1 cellular context compared by ENCODE assay signal in the genomic region with DNA sequence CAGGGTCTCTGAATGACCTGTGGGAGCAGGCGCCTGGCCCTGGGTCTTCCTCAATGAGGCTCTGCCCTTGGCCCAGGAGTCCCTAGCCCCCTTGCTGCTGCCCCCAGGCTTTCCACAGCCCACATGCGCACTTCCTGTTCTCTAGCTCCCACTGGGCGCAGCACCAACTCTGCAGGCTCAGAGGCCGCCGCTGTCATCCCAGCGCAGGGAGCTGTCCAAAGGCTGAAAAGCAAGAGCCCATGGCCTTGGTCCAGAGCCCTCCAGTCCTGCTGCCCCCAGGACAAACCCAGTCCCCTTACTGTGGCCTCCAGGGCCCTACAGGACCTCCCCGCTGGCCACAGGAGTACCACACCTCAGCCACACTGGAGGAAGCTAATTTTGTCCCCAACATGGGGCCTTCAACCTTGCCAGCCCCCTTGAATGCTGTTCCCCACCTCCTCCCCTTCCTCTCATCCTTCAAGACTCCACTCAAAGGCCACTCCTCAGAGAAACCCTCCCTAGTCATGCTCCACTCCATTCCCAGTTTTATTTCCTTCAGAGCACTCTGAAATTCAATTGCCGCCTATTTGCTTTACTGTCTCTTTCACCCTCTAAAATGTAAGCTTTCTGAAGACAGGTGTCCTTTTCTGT.
TF ChIP-seq lines count a peak whose summit lies in the region.

No MANE protein-coding gene starts in this region.

TF ChIP-seq in HepG2, 621 proteins besides CTCF, POLR2A, EP300 and RAD21 (continued from another document and continues in another):
- TF ChIP-seq, protein P1, sequence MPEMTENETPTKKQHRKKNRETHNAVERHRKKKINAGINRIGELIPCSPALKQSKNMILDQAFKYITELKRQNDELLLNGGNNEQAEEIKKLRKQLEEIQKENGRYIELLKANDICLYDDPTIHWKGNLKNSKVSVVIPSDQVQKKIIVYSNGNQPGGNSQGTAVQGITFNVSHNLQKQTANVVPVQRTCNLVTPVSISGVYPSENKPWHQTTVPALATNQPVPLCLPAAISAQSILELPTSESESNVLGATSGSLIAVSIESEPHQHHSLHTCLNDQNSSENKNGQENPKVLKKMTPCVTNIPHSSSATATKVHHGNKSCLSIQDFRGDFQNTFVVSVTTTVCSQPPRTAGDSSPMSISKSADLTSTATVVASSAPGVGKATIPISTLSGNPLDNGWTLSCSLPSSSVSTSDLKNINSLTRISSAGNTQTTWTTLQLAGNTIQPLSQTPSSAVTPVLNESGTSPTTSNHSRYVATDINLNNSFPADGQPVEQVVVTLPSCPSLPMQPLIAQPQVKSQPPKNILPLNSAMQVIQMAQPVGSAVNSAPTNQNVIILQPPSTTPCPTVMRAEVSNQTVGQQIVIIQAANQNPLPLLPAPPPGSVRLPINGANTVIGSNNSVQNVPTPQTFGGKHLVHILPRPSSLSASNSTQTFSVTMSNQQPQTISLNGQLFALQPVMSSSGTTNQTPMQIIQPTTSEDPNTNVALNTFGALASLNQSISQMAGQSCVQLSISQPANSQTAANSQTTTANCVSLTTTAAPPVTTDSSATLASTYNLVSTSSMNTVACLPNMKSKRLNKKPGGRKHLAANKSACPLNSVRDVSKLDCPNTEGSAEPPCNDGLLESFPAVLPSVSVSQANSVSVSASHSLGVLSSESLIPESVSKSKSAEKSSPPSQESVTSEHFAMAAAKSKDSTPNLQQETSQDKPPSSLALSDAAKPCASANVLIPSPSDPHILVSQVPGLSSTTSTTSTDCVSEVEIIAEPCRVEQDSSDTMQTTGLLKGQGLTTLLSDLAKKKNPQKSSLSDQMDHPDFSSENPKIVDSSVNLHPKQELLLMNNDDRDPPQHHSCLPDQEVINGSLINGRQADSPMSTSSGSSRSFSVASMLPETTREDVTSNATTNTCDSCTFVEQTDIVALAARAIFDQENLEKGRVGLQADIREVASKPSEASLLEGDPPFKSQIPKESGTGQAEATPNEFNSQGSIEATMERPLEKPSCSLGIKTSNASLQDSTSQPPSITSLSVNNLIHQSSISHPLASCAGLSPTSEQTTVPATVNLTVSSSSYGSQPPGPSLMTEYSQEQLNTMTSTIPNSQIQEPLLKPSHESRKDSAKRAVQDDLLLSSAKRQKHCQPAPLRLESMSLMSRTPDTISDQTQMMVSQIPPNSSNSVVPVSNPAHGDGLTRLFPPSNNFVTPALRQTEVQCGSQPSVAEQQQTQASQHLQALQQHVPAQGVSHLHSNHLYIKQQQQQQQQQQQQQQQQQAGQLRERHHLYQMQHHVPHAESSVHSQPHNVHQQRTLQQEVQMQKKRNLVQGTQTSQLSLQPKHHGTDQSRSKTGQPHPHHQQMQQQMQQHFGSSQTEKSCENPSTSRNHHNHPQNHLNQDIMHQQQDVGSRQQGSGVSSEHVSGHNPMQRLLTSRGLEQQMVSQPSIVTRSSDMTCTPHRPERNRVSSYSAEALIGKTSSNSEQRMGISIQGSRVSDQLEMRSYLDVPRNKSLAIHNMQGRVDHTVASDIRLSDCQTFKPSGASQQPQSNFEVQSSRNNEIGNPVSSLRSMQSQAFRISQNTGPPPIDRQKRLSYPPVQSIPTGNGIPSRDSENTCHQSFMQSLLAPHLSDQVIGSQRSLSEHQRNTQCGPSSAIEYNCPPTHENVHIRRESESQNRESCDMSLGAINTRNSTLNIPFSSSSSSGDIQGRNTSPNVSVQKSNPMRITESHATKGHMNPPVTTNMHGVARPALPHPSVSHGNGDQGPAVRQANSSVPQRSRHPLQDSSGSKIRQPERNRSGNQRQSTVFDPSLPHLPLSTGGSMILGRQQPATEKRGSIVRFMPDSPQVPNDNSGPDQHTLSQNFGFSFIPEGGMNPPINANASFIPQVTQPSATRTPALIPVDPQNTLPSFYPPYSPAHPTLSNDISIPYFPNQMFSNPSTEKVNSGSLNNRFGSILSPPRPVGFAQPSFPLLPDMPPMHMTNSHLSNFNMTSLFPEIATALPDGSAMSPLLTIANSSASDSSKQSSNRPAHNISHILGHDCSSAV (CRISPR knock-in tag; IDR thresholded peaks at IDR 0.05; ENCODE audit: borderline replicate concordance), result no peak
- TF ChIP-seq, protein P2, sequence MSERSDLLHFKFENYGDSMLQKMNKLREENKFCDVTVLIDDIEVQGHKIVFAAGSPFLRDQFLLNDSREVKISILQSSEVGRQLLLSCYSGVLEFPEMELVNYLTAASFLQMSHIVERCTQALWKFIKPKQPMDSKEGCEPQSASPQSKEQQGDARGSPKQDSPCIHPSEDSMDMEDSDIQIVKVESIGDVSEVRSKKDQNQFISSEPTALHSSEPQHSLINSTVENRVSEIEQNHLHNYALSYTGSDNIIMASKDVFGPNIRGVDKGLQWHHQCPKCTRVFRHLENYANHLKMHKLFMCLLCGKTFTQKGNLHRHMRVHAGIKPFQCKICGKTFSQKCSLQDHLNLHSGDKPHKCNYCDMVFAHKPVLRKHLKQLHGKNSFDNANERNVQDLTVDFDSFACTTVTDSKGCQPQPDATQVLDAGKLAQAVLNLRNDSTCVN (CRISPR knock-in tag; IDR thresholded peaks at IDR 0.05; ENCODE audit: borderline replicate concordance), result peak; percentile 69; the same call in 1 of the 2 replicates
- TF ChIP-seq, protein P3, sequence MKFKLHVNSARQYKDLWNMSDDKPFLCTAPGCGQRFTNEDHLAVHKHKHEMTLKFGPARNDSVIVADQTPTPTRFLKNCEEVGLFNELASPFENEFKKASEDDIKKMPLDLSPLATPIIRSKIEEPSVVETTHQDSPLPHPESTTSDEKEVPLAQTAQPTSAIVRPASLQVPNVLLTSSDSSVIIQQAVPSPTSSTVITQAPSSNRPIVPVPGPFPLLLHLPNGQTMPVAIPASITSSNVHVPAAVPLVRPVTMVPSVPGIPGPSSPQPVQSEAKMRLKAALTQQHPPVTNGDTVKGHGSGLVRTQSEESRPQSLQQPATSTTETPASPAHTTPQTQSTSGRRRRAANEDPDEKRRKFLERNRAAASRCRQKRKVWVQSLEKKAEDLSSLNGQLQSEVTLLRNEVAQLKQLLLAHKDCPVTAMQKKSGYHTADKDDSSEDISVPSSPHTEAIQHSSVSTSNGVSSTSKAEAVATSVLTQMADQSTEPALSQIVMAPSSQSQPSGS (CRISPR knock-in tag; IDR thresholded peaks at IDR 0.05), result peak; percentile 50; the same call in 1 of the 2 replicates
- TF ChIP-seq IRF2 (CRISPR knock-in tag; IDR thresholded peaks at IDR 0.05), result 0 out of 2 replicates have a peak, but pooled peaks have one; percentile 37
- TF ChIP-seq HES4 (CRISPR knock-in tag; IDR thresholded peaks at IDR 0.05; ENCODE audit: borderline replicate concordance), result 0 out of 2 replicates have a peak, but pooled peaks have one; percentile 70
- TF ChIP-seq, protein P4, sequence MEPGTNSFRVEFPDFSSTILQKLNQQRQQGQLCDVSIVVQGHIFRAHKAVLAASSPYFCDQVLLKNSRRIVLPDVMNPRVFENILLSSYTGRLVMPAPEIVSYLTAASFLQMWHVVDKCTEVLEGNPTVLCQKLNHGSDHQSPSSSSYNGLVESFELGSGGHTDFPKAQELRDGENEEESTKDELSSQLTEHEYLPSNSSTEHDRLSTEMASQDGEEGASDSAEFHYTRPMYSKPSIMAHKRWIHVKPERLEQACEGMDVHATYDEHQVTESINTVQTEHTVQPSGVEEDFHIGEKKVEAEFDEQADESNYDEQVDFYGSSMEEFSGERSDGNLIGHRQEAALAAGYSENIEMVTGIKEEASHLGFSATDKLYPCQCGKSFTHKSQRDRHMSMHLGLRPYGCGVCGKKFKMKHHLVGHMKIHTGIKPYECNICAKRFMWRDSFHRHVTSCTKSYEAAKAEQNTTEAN (CRISPR knock-in tag; conservative IDR thresholded peaks at IDR 0.05), result peak; percentile 67; the same call in 1 of the 2 replicates
- 0 out of 2 replicates have a peak, but pooled peaks have one; percentile 33 for TF ChIP-seq HMG20B (CRISPR knock-in tag; conservative IDR thresholded peaks at IDR 0.05)
- TF ChIP-seq, protein P5, sequence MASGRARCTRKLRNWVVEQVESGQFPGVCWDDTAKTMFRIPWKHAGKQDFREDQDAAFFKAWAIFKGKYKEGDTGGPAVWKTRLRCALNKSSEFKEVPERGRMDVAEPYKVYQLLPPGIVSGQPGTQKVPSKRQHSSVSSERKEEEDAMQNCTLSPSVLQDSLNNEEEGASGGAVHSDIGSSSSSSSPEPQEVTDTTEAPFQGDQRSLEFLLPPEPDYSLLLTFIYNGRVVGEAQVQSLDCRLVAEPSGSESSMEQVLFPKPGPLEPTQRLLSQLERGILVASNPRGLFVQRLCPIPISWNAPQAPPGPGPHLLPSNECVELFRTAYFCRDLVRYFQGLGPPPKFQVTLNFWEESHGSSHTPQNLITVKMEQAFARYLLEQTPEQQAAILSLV (CRISPR knock-in tag; IDR thresholded peaks at IDR 0.05; ENCODE audit: borderline replicate concordance), result peak; percentile 46; the same call in 1 of the 2 replicates
- 0 out of 2 replicates have a peak, but pooled peaks have one; percentile 52 for TF ChIP-seq ZSCAN25 (CRISPR knock-in tag; IDR thresholded peaks at IDR 0.05)
- peak; percentile 76 for TF ChIP-seq ZNF607 (CRISPR knock-in tag; IDR thresholded peaks at IDR 0.05; ENCODE audit: borderline replicate concordance)
- TF ChIP-seq ZFYVE20 (CRISPR knock-in tag; IDR thresholded peaks at IDR 0.05; ENCODE audit: borderline replicate concordance, low read depth), result 0 out of 2 replicates have a peak, but pooled peaks have one; percentile 44
- peak; percentile 86; the same call in 1 of the 2 replicates for TF ChIP-seq BORCS8-MEF2B (CRISPR knock-in tag; IDR thresholded peaks at IDR 0.05)
- TF ChIP-seq ZNF766 (CRISPR knock-in tag; IDR thresholded peaks at IDR 0.05; ENCODE audit: borderline replicate concordance), result 0 out of 2 replicates have a peak, but pooled peaks have one; percentile 45
- TF ChIP-seq PPARG (CRISPR knock-in tag; conservative IDR thresholded peaks at IDR 0.05), result 0 out of 2 replicates have a peak, but pooled peaks have one; percentile 18
- peak; percentile 55; the same call in 1 of the 2 replicates for TF ChIP-seq ZNF724P (CRISPR knock-in tag; IDR thresholded peaks at IDR 0.05; ENCODE audit: borderline replicate concordance)
- TF ChIP-seq, protein P6, sequence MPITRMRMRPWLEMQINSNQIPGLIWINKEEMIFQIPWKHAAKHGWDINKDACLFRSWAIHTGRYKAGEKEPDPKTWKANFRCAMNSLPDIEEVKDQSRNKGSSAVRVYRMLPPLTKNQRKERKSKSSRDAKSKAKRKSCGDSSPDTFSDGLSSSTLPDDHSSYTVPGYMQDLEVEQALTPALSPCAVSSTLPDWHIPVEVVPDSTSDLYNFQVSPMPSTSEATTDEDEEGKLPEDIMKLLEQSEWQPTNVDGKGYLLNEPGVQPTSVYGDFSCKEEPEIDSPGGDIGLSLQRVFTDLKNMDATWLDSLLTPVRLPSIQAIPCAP (CRISPR knock-in tag; IDR thresholded peaks at IDR 0.05; ENCODE audit: low read depth), result no peak
- no peak for TF ChIP-seq MBNL3 (CRISPR knock-in tag; conservative IDR thresholded peaks at IDR 0.05)
- peak; percentile 34; the same call in 1 of the 2 replicates for TF ChIP-seq FOXK1 (CRISPR knock-in tag; IDR thresholded peaks at IDR 0.05; ENCODE audit: borderline replicate concordance, low read depth)
- 0 out of 2 replicates have a peak, but pooled peaks have one; percentile 32 for TF ChIP-seq YEATS2 (CRISPR knock-in tag; IDR thresholded peaks at IDR 0.05; ENCODE audit: borderline replicate concordance)
- peak; percentile 57; the same call in 1 of the 2 replicates for TF ChIP-seq ZNF430 (CRISPR knock-in tag; IDR thresholded peaks at IDR 0.05)
- no peak for TF ChIP-seq MTA1 (CRISPR knock-in tag; IDR thresholded peaks at IDR 0.05; ENCODE audit: borderline replicate concordance)
- TF ChIP-seq HNRNPLL (IDR thresholded peaks at IDR 0.05; ENCODE audit: low read depth, low read length, poor library complexity, severe bottlenecking), result peak; percentile 23
- TF ChIP-seq PTBP1 (IDR thresholded peaks at IDR 0.05; ENCODE audit: low read depth, low read length, poor library complexity, severe bottlenecking), result peak; percentile 54
- no peak for TF ChIP-seq ZNF230 (CRISPR knock-in tag; IDR thresholded peaks at IDR 0.05)
- peak; percentile 71 for TF ChIP-seq HDAC2 (CRISPR knock-in tag; IDR thresholded peaks at IDR 0.05)
- TF ChIP-seq, protein P7, sequence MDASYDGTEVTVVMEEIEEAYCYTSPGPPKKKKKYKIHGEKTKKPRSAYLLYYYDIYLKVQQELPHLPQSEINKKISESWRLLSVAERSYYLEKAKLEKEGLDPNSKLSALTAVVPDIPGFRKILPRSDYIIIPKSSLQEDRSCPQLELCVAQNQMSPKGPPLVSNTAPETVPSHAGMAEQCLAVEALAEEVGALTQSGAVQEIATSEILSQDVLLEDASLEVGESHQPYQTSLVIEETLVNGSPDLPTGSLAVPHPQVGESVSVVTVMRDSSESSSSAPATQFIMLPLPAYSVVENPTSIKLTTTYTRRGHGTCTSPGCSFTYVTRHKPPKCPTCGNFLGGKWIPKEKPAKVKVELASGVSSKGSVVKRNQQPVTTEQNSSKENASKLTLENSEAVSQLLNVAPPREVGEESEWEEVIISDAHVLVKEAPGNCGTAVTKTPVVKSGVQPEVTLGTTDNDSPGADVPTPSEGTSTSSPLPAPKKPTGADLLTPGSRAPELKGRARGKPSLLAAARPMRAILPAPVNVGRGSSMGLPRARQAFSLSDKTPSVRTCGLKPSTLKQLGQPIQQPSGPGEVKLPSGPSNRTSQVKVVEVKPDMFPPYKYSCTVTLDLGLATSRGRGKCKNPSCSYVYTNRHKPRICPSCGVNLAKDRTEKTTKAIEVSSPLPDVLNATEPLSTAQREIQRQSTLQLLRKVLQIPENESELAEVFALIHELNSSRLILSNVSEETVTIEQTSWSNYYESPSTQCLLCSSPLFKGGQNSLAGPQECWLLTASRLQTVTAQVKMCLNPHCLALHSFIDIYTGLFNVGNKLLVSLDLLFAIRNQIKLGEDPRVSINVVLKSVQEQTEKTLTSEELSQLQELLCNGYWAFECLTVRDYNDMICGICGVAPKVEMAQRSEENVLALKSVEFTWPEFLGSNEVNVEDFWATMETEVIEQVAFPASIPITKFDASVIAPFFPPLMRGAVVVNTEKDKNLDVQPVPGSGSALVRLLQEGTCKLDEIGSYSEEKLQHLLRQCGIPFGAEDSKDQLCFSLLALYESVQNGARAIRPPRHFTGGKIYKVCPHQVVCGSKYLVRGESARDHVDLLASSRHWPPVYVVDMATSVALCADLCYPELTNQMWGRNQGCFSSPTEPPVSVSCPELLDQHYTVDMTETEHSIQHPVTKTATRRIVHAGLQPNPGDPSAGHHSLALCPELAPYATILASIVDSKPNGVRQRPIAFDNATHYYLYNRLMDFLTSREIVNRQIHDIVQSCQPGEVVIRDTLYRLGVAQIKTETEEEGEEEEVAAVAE (CRISPR knock-in tag; IDR thresholded peaks at IDR 0.05; ENCODE audit: borderline replicate concordance), result peak; percentile 62; the same call in 1 of the 2 replicates
